Comparison of ENCODE assay signal across 9 cellular contexts in genomic region chr20:24783631-24784492, GRCh38.
A peak's percentile ranks its signal among the peaks of the same experiment; 100 is the strongest.
DNase-seq lines count a peak whose midpoint lies in the region; ATAC-seq and TF ChIP-seq lines count a peak whose summit lies in the region.
"Had no signal": no experiment of that assay in that cellular context is flagged by ENCODE, and none has a peak within 500 bp of the region (broad histone marks: within the 10 kb centered on the region; RNA-seq: fewer than 3 reads in every experiment).

No MANE protein-coding gene starts in this region.

- TF ChIP-seq CTCF in HCT116 (IDR thresholded peaks at IDR 0.05 in 2 of 3, conservative IDR thresholded peaks at IDR 0.05 in 1 of 3; ENCODE audit: borderline replicate concordance in 1 of 3, insufficient read depth in 1 of 3, low read depth in 2 of 3, low read length in 2 of 3) (0 out of 6 replicates have a peak, but pooled peaks have one; percentile 11 to 21 (median 17)), sigmoid colon (IDR thresholded peaks at IDR 0.05) (no peak)

- peaks cover 24% of the 10 kb centered on the region for H3K4me1 Mint-ChIP-seq in activated CD4-positive, alpha-beta T cell treated with anti-CD3 and anti-CD28 coated beads, Interleukin-2, amount 10 ng/mL, durations not matched to agents 7 days and 5 days

- peak; percentile 38; the same call in 1 of the 2 replicates for TF ChIP-seq RAD21 in HCT116 (IDR thresholded peaks at IDR 0.05; ENCODE audit: low read depth)

- H3K36me3 Mint-ChIP-seq in activated CD4-positive, alpha-beta T cell treated with anti-CD3 and anti-CD28 coated beads, Interleukin-2, amount 10 ng/mL, durations not matched to agents 7 days and 5 days (ENCODE audit: low read depth): no peaks in the 10 kb centered on the region

- H3K4me2 ChIP-seq in HCT116 (ENCODE audit: low read length): no peak overlapping the region

- in situ Hi-C loops in SK-MEL-5 (cut with HindIII; ENCODE audit: low pct_unique_long_range_greater_than_20kb, low sequenced_read_pairs): no loop called here

- peak overlapping the region; percentile 27 for H3K27ac Mint-ChIP-seq in activated CD4-positive, alpha-beta T cell treated with anti-CD3 and anti-CD28 coated beads, Interleukin-2, amount 10 ng/mL, durations not matched to agents 7 days and 5 days

- TF ChIP-seq EP300 in sigmoid colon (IDR thresholded peaks at IDR 0.05): no peak

- H3K79me2 ChIP-seq in HCT116 (ENCODE audit: insufficient read depth, low read length): no peaks in the 10 kb centered on the region

- H3K9me3 ChIP-seq in HCT116 (ENCODE audit: control insufficient read depth in 1 of 2, insufficient read depth in 1 of 2, low read depth in 1 of 2, low read length in 2 of 2) (no peaks in the 10 kb centered on the region), sigmoid colon (no peaks in the 10 kb centered on the region)

- no peaks in the 10 kb centered on the region for H3K9me3 Mint-ChIP-seq in activated CD4-positive, alpha-beta T cell treated with anti-CD3 and anti-CD28 coated beads, Interleukin-2, amount 10 ng/mL, durations not matched to agents 7 days and 5 days

- POLR2A ChIA-PET in activated CD4-positive, alpha-beta T cell treated with anti-CD3 and anti-CD28 coated beads, Interleukin-2, amount 10 ng/mL, durations not matched to agents 7 days and 5 days (lab: Charles Lee): no interaction called here
- POLR2A ChIA-PET in HCT116 (lab: Charles Lee): no interaction called here

- H3K27me3 ChIP-seq in HCT116 (ENCODE audit: insufficient read depth, low read length) (peaks cover 21% of the 10 kb centered on the region; the same call in 1 of the 2 replicates), sigmoid colon (no peaks in the 10 kb centered on the region)

- H3K4me3 ChIP-seq in HCT116 (replicated peaks in 1 of 2; ENCODE audit: low read depth in 1 of 2, low read length in 2 of 2) (no peak overlapping the region), sigmoid colon (no peak overlapping the region)

- intact Hi-C loops in HCT116 (cut with micrococcal nuclease) (loop anchor here (1.0 to 5.0 kb wide), 3 partner anchors 134 to 1117 kb away; no protein-coding TSS in a partner anchor), sigmoid colon (cut with DNase I) (no loop called here)

- DNase-seq in activated CD4-positive, alpha-beta T cell treated with anti-CD3 and anti-CD28 coated beads, Interleukin-2, amount 10 ng/mL, durations not matched to agents 7 days and 5 days: no peak
- no peak for DNase-seq in activated CD4-positive, alpha-beta T cell treated with anti-CD3 and anti-CD28 coated beads, Interleukin-2, amount 50 U/mL, for 1 hour
- DNase-seq in HCT116 (ENCODE audit: low read depth, low spot score): no peak
- peak; percentile 26 for DNase-seq in SK-MEL-5 (ENCODE audit: low read depth, low spot score)
- DNase-seq in sigmoid colon: peak; percentile 34
- no peak for DNase-seq in GOT3 (lab: John Stamatoyannopoulos, UW)
- no peak for DNase-seq in NCI-H774 (lab: John Stamatoyannopoulos, UW)

- H2AFZ ChIP-seq in HCT116 (ENCODE audit: low read depth, low read length, poor library complexity, severe bottlenecking): no peak overlapping the region

- H3K27me3 Mint-ChIP-seq in activated CD4-positive, alpha-beta T cell treated with anti-CD3 and anti-CD28 coated beads, Interleukin-2, amount 10 ng/mL, durations not matched to agents 7 days and 5 days: peaks cover 3% of the 10 kb centered on the region

- no TSS peak for BruUV-seq in HCT116 (replicated peaks; lab: Mats Ljungman, UMichigan)

- H3K4me3 Mint-ChIP-seq in activated CD4-positive, alpha-beta T cell treated with anti-CD3 and anti-CD28 coated beads, Interleukin-2, amount 10 ng/mL, durations not matched to agents 7 days and 5 days: no peak overlapping the region

- H3K9ac ChIP-seq in HCT116 (ENCODE audit: low read length): no peak overlapping the region

- H3K27ac ChIP-seq in HCT116 (ENCODE audit: low read depth, low read length) (no peak overlapping the region), sigmoid colon (no peak overlapping the region)

- TF ChIP-seq POLR2A in HCT116 (IDR thresholded peaks at IDR 0.05; ENCODE audit: borderline replicate concordance, extremely low read depth, insufficient read depth, insufficient read length) (no peak), sigmoid colon (IDR thresholded peaks at IDR 0.05) (no peak)

- H3K9me2 ChIP-seq in HCT116 (ENCODE audit: insufficient read depth): no peaks in the 10 kb centered on the region

- no peaks in the 10 kb centered on the region for H4K20me1 ChIP-seq in HCT116 (ENCODE audit: insufficient read depth)

- no peaks in the 10 kb centered on the region for H3K4me1 ChIP-seq in HCT116 (ENCODE audit: control insufficient read depth in 1 of 2, insufficient read depth in 2 of 2, low read length in 2 of 2)
- H3K4me1 ChIP-seq in sigmoid colon: peaks cover 0 to 8% (median 0%) of the 10 kb centered on the region in 4 donors

- RAD21 ChIA-PET in HCT116 (lab: Charles Lee; ENCODE audit: low non-redundant PET in 1 of 2, low total read pairs in 2 of 2, uncharacterized antibody in 2 of 2, unreplicated experiment in 2 of 2): interaction anchor here in 1 of 2 experiments (1.1 kb wide), 1 partner anchor 134 kb away, joined by 5 read pairs; no protein-coding TSS in a partner anchor

- H3K36me3 ChIP-seq in HCT116 (ENCODE audit: control insufficient read depth in 1 of 2, insufficient read depth in 2 of 2, low read length in 2 of 2): no peaks in the 10 kb centered on the region
- no peaks in the 10 kb centered on the region for H3K36me3 ChIP-seq in sigmoid colon

- ATAC-seq in HCT116: peak; percentile 59; the same call in 1 of the 2 replicates
- no peak for ATAC-seq in GM21737 (IDR thresholded peaks at IDR 0.05; ENCODE audit: unreplicated experiment)
- ATAC-seq: Panc1 had no signal

- CTCF ChIA-PET in activated CD4-positive, alpha-beta T cell treated with anti-CD3 and anti-CD28 coated beads, Interleukin-2, amount 10 ng/mL, durations not matched to agents 7 days and 5 days (lab: Charles Lee): interaction anchor here (1.0 to 1.7 kb wide), 2 partner anchors 14 to 138 kb away, joined by 3 to 6 read pairs; no protein-coding TSS in a partner anchor
- CTCF ChIA-PET in HCT116 (lab: Charles Lee): interaction anchor here (1.7 kb wide), 1 partner anchor 134 kb away, joined by 9 read pairs; no protein-coding TSS in a partner anchor

- WGBS in sigmoid colon, 2 donors: 66 to 77% methylated on average over 9 of the region's 9 CpGs

TF ChIP-seq in HCT116, 20 proteins besides CTCF, POLR2A, EP300 and RAD21:
- TF ChIP-seq SRF (IDR thresholded peaks at IDR 0.05; ENCODE audit: low read depth) (no peak), ZFX (IDR thresholded peaks at IDR 0.05) (no peak), ZBTB33 (IDR thresholded peaks at IDR 0.05; ENCODE audit: extremely low read depth, insufficient replicate concordance, low read length) (no peak), POLR2AphosphoS5 (IDR thresholded peaks at IDR 0.05; ENCODE audit: low read depth, low read length) (no peak)

Comparison
In these comparisons a context has a peak if more than half of its experiments do, and no peak if none do; other contexts are left out.
1. DNase-seq: peak in SK-MEL-5 (single experiment) and sigmoid colon (single experiment); none in activated CD4-positive, alpha-beta T cell treated with anti-CD3 and anti-CD28 coated beads, Interleukin-2, amount 10 ng/mL, durations not matched to agents 7 days and 5 days (single experiment), activated CD4-positive, alpha-beta T cell treated with anti-CD3 and anti-CD28 coated beads, Interleukin-2, amount 50 U/mL, for 1 hour (single experiment), HCT116 (single experiment), GOT3 (single experiment) and NCI-H774 (single experiment).
2. CTCF ChIP-seq: peak in HCT116 (3 of 3); none in sigmoid colon (0 of 4).